Comparison of ENCODE assay signal across 19 cellular contexts in the genomic region with DNA sequence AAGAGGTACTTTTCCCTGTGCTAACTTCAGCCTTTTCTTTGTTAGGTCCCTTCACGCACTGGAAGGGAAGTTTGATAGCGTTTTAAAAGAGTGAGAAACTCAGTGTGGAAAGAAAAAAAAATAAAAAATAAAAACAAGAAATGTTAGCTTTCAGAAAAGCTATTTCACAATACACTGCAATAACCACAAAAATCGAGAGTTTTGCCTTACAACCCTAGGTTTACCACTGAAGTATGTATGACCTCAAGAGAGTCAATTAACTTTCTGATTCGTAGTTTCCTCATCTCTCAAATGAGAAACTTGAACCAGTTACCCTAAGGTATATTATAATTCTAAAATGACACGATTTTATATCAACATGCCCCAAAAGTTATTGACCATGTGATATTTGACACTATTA.
DNase-seq lines count a peak whose midpoint lies in the region; ATAC-seq, FAIRE-seq and TF ChIP-seq lines count a peak whose summit lies in the region.
"Had no signal": no experiment of that assay in that cellular context is flagged by ENCODE, and none has a peak within 500 bp of the region (broad histone marks: within the 10 kb centered on the region; RNA-seq: fewer than 3 reads in every experiment).

No MANE protein-coding gene starts in this region.

- in situ Hi-C loops in K562 (cut with MboI), result no loop called here

- H2AFZ ChIP-seq in GM23338 (0 out of 2 replicates have a peak overlapping the region, but pooled peaks have one; percentile 40), K562 (ENCODE audit: low read depth, low read length) (0 out of 2 replicates have a peak overlapping the region, but pooled peaks have one; percentile 74)

- no peaks in the 10 kb centered on the region for H3K9me1 ChIP-seq in K562 (ENCODE audit: control insufficient read depth, insufficient read depth, low read length)

- intact Hi-C loops in K562 (cut with micrococcal nuclease), result no loop called here

- POLR2A ChIA-PET in AG04450 (lab: Yijun Ruan, JAX), result no interaction called here
- POLR2A ChIA-PET in K562 (lab: Yijun Ruan, JAX), result no interaction called here

- H3K79me2 ChIP-seq in GM23338 (replicated peaks; ENCODE audit: insufficient read depth) (no peaks in the 10 kb centered on the region), K562 (ENCODE audit: control insufficient read depth, insufficient read depth, low read length) (no peaks in the 10 kb centered on the region)

- WGBS in K562 (ENCODE audit: insufficient coverage, low coverage, missing lambda C conversion rate), result 36% methylated on average over 5 of the region's 5 CpGs

- H3K27me3 ChIP-seq in AG04450 (ENCODE audit: control insufficient read depth, insufficient read depth, low read length), result no peaks in the 10 kb centered on the region
- no peaks in the 10 kb centered on the region for H3K27me3 ChIP-seq in GM23338 (ENCODE audit: insufficient read depth)
- H3K27me3 ChIP-seq in K562 (ENCODE audit: control insufficient read depth in 2 of 2, insufficient read depth in 2 of 2, low read length in 2 of 2), result no peaks in the 10 kb centered on the region
- no peaks in the 10 kb centered on the region for H3K27me3 ChIP-seq in muscle layer of colon (ENCODE audit: control insufficient read depth in 1 of 2, insufficient read depth in 2 of 2, low read length in 2 of 2)

- no peak overlapping the region for H3K4me3 Mint-ChIP-seq in GM23338
- H3K4me3 Mint-ChIP-seq: activated CD4-positive, alpha-beta T cell treated with anti-CD3 and anti-CD28 coated beads, Interleukin-2, amount 10 ng/mL, durations not matched to agents 24 days and 14 days; activated naive CD8-positive, alpha-beta T cell treated with anti-CD3 and anti-CD28 coated beads for 36 hours had no signal

- no peaks in the 10 kb centered on the region for H3F3A ChIP-seq in GM23338 (replicated peaks; ENCODE audit: low read depth)

- peaks cover 4% of the 10 kb centered on the region; the same call in 2 of the 3 replicates for H3K36me3 Mint-ChIP-seq in GM23338 (ENCODE audit: low read depth)
- H3K36me3 Mint-ChIP-seq: activated naive CD8-positive, alpha-beta T cell treated with anti-CD3 and anti-CD28 coated beads for 36 hours had no signal

- H3K27ac ChIP-seq in AG04450 (ENCODE audit: low read depth, low read length), result no peak overlapping the region
- H3K27ac ChIP-seq in GM23338 (ENCODE audit: low read depth), result no peak overlapping the region
- H3K27ac ChIP-seq in K562 (ENCODE audit: extremely low read depth, low read depth, low read length), result no peak overlapping the region
- H3K27ac ChIP-seq in muscle layer of colon (ENCODE audit: low read depth, low read length), result peak overlapping the region; percentile 65
- H3K27ac ChIP-seq: KMS-11, RWPE1 had no signal

- CTCF ChIA-PET in AG04450 (lab: Charles Lee) (no interaction called here), K562 (lab: Yijun Ruan, JAX; ENCODE audit: low intra/inter-chr PET ratio) (no interaction called here)

- no peaks in the 10 kb centered on the region; the same call in 2 of the 3 replicates for H3K9me3 Mint-ChIP-seq in GM23338
- H3K9me3 Mint-ChIP-seq: activated CD4-positive, alpha-beta T cell treated with anti-CD3 and anti-CD28 coated beads, Interleukin-2, amount 10 ng/mL, durations not matched to agents 24 days and 14 days; activated naive CD8-positive, alpha-beta T cell treated with anti-CD3 and anti-CD28 coated beads for 36 hours had no signal

- ATAC-seq in GM23338 (no peak), K562 (no peak), GM18519 (IDR thresholded peaks at IDR 0.05; ENCODE audit: low FRiP score, unreplicated experiment) (no peak), GM19467 (IDR thresholded peaks at IDR 0.05; ENCODE audit: unreplicated experiment) (no peak), GM18858 (IDR thresholded peaks at IDR 0.05; ENCODE audit: unreplicated experiment) (no peak)
- ATAC-seq: esophagus mucosa; stimulated activated naive CD8-positive, alpha-beta T cell treated with anti-CD3 and anti-CD28 coated beads, Interleukin-15, Interleukin-2, amounts not matched to agents 100 U/mL and 50 U/mL, for 24 hours had no signal

- no peak overlapping the region for H3K27ac Mint-ChIP-seq in GM23338
- H3K27ac Mint-ChIP-seq: activated CD4-positive, alpha-beta T cell treated with anti-CD3 and anti-CD28 coated beads, Interleukin-2, amount 10 ng/mL, durations not matched to agents 24 days and 14 days; activated naive CD8-positive, alpha-beta T cell treated with anti-CD3 and anti-CD28 coated beads for 36 hours had no signal

- no peak for TF ChIP-seq RAD21 in K562 (CRISPR knock-in tag; conservative IDR thresholded peaks at IDR 0.05 in 1 of 2, IDR thresholded peaks at IDR 0.05 in 1 of 2)

- TF ChIP-seq POLR2A in K562 (conservative IDR thresholded peaks at IDR 0.05), result no peak

- H3K9me3 ChIP-seq in AG04450 (ENCODE audit: control insufficient read depth, insufficient read depth, low read length), result no peaks in the 10 kb centered on the region
- H3K9me3 ChIP-seq in K562 (replicated peaks; ENCODE audit: control insufficient read depth, insufficient read depth, low read depth, low read length), result no peaks in the 10 kb centered on the region
- no peaks in the 10 kb centered on the region for H3K9me3 ChIP-seq in muscle layer of colon (ENCODE audit: low read length)

- H3K4me1 ChIP-seq in GM23338 (ENCODE audit: insufficient read depth) (peaks cover 6% of the 10 kb centered on the region), K562 (replicated peaks in 1 of 2; ENCODE audit: control insufficient read depth in 2 of 2, insufficient read depth in 2 of 2, low read length in 2 of 2) (peaks cover under 1 to 2% of the 10 kb centered on the region in 2 experiments; a peak in 2 of 5 replicates), muscle layer of colon (ENCODE audit: insufficient read depth, low read length) (peaks cover 25% of the 10 kb centered on the region)

- DNase-seq in AG04450 (ENCODE audit: low read depth, low spot score) (peak; percentile 18), GM23338 (ENCODE audit: low spot score) (no peak), K562 (ENCODE audit: extremely low read depth in 1 of 4, low spot score in 3 of 4) (no peak), T-helper 1 cell (no peak)
- DNase-seq: activated CD4-positive, alpha-beta T cell treated with anti-CD3 and anti-CD28 coated beads, Interleukin-2, amount 10 ng/mL, durations not matched to agents 24 days and 14 days; activated naive CD8-positive, alpha-beta T cell treated with anti-CD3 and anti-CD28 coated beads for 36 hours; activated T-cell treated with anti-CD3 and anti-CD28 coated beads for 4 hours; NCI-H187 treated with DMSO at 0.1 percent for 48 hours; NCI-H524 treated with DMSO at 0.1 percent for 48 hours; stimulated activated naive CD8-positive, alpha-beta T cell treated with anti-CD3 and anti-CD28 coated beads, Interleukin-15, Interleukin-2, amounts not matched to agents 100 U/mL and 50 U/mL, for 24 hours; T-helper 9 cell had no signal

- H3K36me3 ChIP-seq in GM23338 (ENCODE audit: insufficient read depth), result no peaks in the 10 kb centered on the region
- H3K36me3 ChIP-seq in K562 (ENCODE audit: control insufficient read depth, insufficient read depth, low read length), result no peaks in the 10 kb centered on the region
- H3K36me3 ChIP-seq in muscle layer of colon (ENCODE audit: insufficient read depth, low read length), result no peaks in the 10 kb centered on the region

- no peak for FAIRE-seq in K562 (lab: Jason Lieb, UNC)

- H3K4me3 ChIP-seq in AG04450 (ENCODE audit: low read depth, low read length) (no peak overlapping the region), GM23338 (no peak overlapping the region), K562 (no peak overlapping the region), muscle layer of colon (ENCODE audit: low read depth in 1 of 2, low read length in 2 of 2) (no peak overlapping the region)
- H3K4me3 ChIP-seq: smooth muscle cell had no signal

- H3K4me2 ChIP-seq in GM23338 (no peak overlapping the region), K562 (ENCODE audit: insufficient read depth, low read length) (no peak overlapping the region)
- H3K4me2 ChIP-seq: KMS-11, smooth muscle cell had no signal

- BruUV-seq in K562 (replicated peaks; lab: Mats Ljungman, UMichigan), result no TSS peak

- peaks cover 11% of the 10 kb centered on the region; the same call in 2 of the 3 replicates for H3K4me1 Mint-ChIP-seq in GM23338
- H3K4me1 Mint-ChIP-seq: activated naive CD8-positive, alpha-beta T cell treated with anti-CD3 and anti-CD28 coated beads for 36 hours had no signal

- peaks cover 10% of the 10 kb centered on the region for H3K9me2 ChIP-seq in GM23338 (ENCODE audit: insufficient read depth)

- no peaks in the 10 kb centered on the region for H4K20me1 ChIP-seq in GM23338 (replicated peaks; ENCODE audit: insufficient read depth)
- H4K20me1 ChIP-seq in K562 (replicated peaks; ENCODE audit: control insufficient read depth, insufficient read depth, low read length), result no peaks in the 10 kb centered on the region

- TF ChIP-seq CTCF in AG04450 (IDR thresholded peaks at IDR 0.05; ENCODE audit: low read depth, low read length) (no peak), GM23338 (conservative IDR thresholded peaks at IDR 0.05; ENCODE audit: low read depth in 2 of 2) (no peak), K562 (IDR thresholded peaks at IDR 0.05 in 2 of 3, conservative IDR thresholded peaks at IDR 0.05 in 1 of 3; ENCODE audit: insufficient read depth in 2 of 3, low read depth in 1 of 3, low read length in 3 of 3) (no peak)

- H3K27me3 Mint-ChIP-seq in GM23338 (ENCODE audit: insufficient read depth, low read depth, poor library complexity), result peaks cover 2% of the 10 kb centered on the region

- H3K9ac ChIP-seq in K562 (ENCODE audit: insufficient read depth in 1 of 2, low read depth in 2 of 2, low read length in 2 of 2) (no peak overlapping the region), muscle layer of colon (ENCODE audit: low read length) (no peak overlapping the region)
- H3K9ac ChIP-seq: KMS-11 had no signal

- TF ChIP-seq EP300 in K562 (IDR thresholded peaks at IDR 0.05; ENCODE audit: low read length), result no peak

TF ChIP-seq in GM23338, 12 proteins besides CTCF, POLR2A, EP300 and RAD21 (continues in another document):
- no peak for TF ChIP-seq ZNF331 (CRISPR knock-in tag; IDR thresholded peaks at IDR 0.05; ENCODE audit: low read depth)

TF ChIP-seq in K562, 482 proteins besides CTCF, POLR2A, EP300 and RAD21 (continues in another document):
- TF ChIP-seq ZSCAN29 (IDR thresholded peaks at IDR 0.05) (no peak), TARDBP (IDR thresholded peaks at IDR 0.05) (no peak), RBFOX2 (IDR thresholded peaks at IDR 0.05; ENCODE audit: low read depth, low read length) (no peak), CEBPG (CRISPR knock-in tag; IDR thresholded peaks at IDR 0.05) (no peak), CEBPG (tag; conservative IDR thresholded peaks at IDR 0.05 in 1 of 2, IDR thresholded peaks at IDR 0.05 in 1 of 2) (peak; percentile 66 to 71), POLR3G (IDR thresholded peaks at IDR 0.05; ENCODE audit: extremely low read depth, insufficient read length, insufficient replicate concordance) (no peak), CEBPB (tag; IDR thresholded peaks at IDR 0.05) (peak; percentile 72), XRCC3 (IDR thresholded peaks at IDR 0.05) (no peak)
